8 cellular contexts compared by ENCODE assay signal in the genomic region with DNA sequence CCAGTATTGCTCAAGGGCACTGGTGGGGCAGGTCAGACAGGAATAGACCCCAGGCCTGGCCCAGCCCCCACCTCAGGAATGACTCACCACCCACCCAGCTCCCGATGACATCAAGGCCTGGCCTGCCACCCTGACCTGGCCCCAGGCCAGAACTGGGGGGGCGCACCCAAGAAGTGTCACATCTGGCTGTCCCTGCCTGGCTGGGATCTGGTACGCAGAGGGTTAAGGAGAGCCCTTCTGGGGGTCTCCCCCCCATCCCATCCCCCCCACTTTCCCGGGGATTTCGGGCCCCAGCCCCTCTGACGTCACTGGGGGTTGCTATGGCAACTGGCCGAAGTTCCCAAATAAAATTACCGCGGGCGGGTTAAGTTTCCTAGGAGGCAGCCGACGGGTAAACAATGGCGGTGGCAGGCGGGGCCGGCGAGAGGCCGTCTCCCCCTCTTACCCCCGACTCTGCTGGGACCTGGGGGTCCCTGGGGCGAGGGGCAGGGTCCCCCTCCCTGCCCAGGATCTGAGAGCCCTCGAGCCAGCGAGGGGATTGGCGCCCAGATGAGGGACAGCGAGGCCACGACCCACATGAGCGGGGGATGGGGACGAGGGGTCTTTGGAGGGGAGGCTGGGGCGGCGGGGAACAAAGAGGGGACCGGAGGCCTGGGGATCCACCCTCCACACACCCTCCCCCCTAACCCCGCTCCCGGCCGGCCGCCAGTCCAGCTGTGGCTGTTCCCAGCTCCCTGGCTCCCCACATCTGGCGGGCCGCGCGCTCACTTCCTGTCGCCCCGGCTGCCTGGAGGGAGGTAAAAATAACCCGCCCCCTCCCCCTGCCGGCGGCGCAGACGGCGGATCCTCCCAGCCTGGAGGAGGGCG. TPM values are rescaled to one million over a fixed set of nuclear protein-coding genes. Genes with fewer than 3 reads are reported as not detected.
DNase-seq lines count a peak whose midpoint lies in the region; ATAC-seq and TF ChIP-seq lines count a peak whose summit lies in the region.

No MANE protein-coding gene starts in this region.

- peaks cover 60% of the 10 kb centered on the region for H3K4me1 Mint-ChIP-seq in CD4-positive, alpha-beta T cell (ENCODE audit: low read depth)
- H3K4me1 Mint-ChIP-seq in naive B cell: peaks cover 34 to 45% (median 37%) of the 10 kb centered on the region in 3 donors

- peaks cover 5% of the 10 kb centered on the region for H3K36me3 Mint-ChIP-seq in CD4-positive, alpha-beta T cell (ENCODE audit: low read depth)
- no peaks in the 10 kb centered on the region for H3K36me3 Mint-ChIP-seq in naive B cell

- H3K4me3 Mint-ChIP-seq in CD4-positive, alpha-beta T cell: peak overlapping the region; percentile 86
- peak overlapping the region; percentile 80 to 92 (median 84) for H3K4me3 Mint-ChIP-seq in naive B cell

- no peaks in the 10 kb centered on the region for H3K9me3 ChIP-seq in CD4-positive, alpha-beta T cell (ENCODE audit: control insufficient read depth, low read length)
- H3K9me3 ChIP-seq in HUES6 (ENCODE audit: control insufficient read depth, insufficient read depth, low read depth, low read length): no peaks in the 10 kb centered on the region
- H3K9me3 ChIP-seq in esophagus squamous epithelium: no peaks in the 10 kb centered on the region

- peak overlapping the region; percentile 99 for H3K27ac Mint-ChIP-seq in CD4-positive, alpha-beta T cell
- peak overlapping the region; percentile 98 to 100 (median 100) for H3K27ac Mint-ChIP-seq in naive B cell

- CTCF ChIA-PET in CD4-positive, alpha-beta T cell (lab: Charles Lee): interaction anchor here (0.6 to 2.8 kb wide), 5 partner anchors 11 to 652 kb away, joined by 3 to 35 read pairs (median 5); no protein-coding TSS in a partner anchor

- WGBS in esophagus squamous epithelium, 2 donors: 0% methylated on average over 7 of the region's 46 CpGs; no CpG with 5 or more reads in 1 of the 2 donors

- peak overlapping the region; percentile 95 for H3K9ac ChIP-seq in HUES6 (ENCODE audit: low read length)

- peak in 2 of 4 donors; percentile 77 to 88 for TF ChIP-seq POLR2A in esophagus squamous epithelium (IDR thresholded peaks at IDR 0.05)

- peaks cover 62% of the 10 kb centered on the region for H3K4me1 ChIP-seq in HUES6 (ENCODE audit: control insufficient read depth, insufficient read depth, low read length)
- peaks cover 67 to 93% (median 67%) of the 10 kb centered on the region in 3 donors for H3K4me1 ChIP-seq in esophagus squamous epithelium

- H3K27ac ChIP-seq in CD4-positive, alpha-beta T cell (ENCODE audit: low read depth, low read length): peak overlapping the region; percentile 100
- H3K27ac ChIP-seq in HUES6 (ENCODE audit: low read depth, low read length) (peak overlapping the region; percentile 100), esophagus squamous epithelium (peak overlapping the region; percentile 98 to 100 (median 98))

- H3K4me3 ChIP-seq in HUES6 (ENCODE audit: low read depth, low read length) (peak overlapping the region; percentile 83), esophagus squamous epithelium (peak overlapping the region; percentile 37 to 74 (median 56))

- intact Hi-C loops in CD4-positive, alpha-beta T cell (cut with DNase I, micrococcal nuclease): loop anchor here (2.0 to 10.0 kb wide), 4 partner anchors 14 to 692 kb away; a partner anchor contains a TSS
- intact Hi-C loops in esophagus squamous epithelium (cut with DNase I): no loop called here

- no peaks in the 10 kb centered on the region for H3K27me3 ChIP-seq in CD4-positive, alpha-beta T cell (ENCODE audit: control insufficient read depth, insufficient read depth, low read length)
- no peaks in the 10 kb centered on the region for H3K27me3 ChIP-seq in HUES6 (ENCODE audit: control insufficient read depth, insufficient read depth, low read length)
- no peaks in the 10 kb centered on the region for H3K27me3 ChIP-seq in esophagus squamous epithelium

- peak; percentile 41 for ATAC-seq in CD4-positive, alpha-beta T cell (ENCODE audit: poor library complexity)
- ATAC-seq in GM19463 (IDR thresholded peaks at IDR 0.05; ENCODE audit: unreplicated experiment) (peak; percentile 31), naive B cell (ENCODE audit: low read depth in 2 of 2) (peak; percentile 24 to 27)

- peak; percentile 72 to 94 (median 86) for DNase-seq in CD4-positive, alpha-beta T cell
- DNase-seq in OCI-M2 (lab: John Stamatoyannopoulos, UW; ENCODE audit: unreplicated experiment) (peak; percentile 99), esophagus squamous epithelium (lab: John Stamatoyannopoulos, UW) (no peak), naive B cell (peak; percentile 79)
- peak; percentile 94 for DNase-seq in activated T-cell treated with anti-CD3 and anti-CD28 coated beads, Interleukin-2, amount 50 U/mL, for 48 hours
- peak; percentile 80 to 87 for DNase-seq in stimulated activated CD8-positive, alpha-beta memory T cell treated with anti-CD3 and anti-CD28 coated beads, Interleukin-7, amount 100 ng/mL, for 48 hours (ENCODE audit: extremely low read depth in 1 of 2, low read depth in 1 of 2)

- TF ChIP-seq CTCF in CD4-positive, alpha-beta T cell (IDR thresholded peaks at IDR 0.05): peak; percentile 46
- peak in 5 of 6 experiments; percentile 13 to 49 (median 41) for TF ChIP-seq CTCF in esophagus squamous epithelium (IDR thresholded peaks at IDR 0.05)

- no peaks in the 10 kb centered on the region for H3K36me3 ChIP-seq in HUES6 (ENCODE audit: control insufficient read depth, insufficient read depth, low read length)
- no peaks in the 10 kb centered on the region for H3K36me3 ChIP-seq in esophagus squamous epithelium

- no peaks in the 10 kb centered on the region for H3K27me3 Mint-ChIP-seq in CD4-positive, alpha-beta T cell
- H3K27me3 Mint-ChIP-seq in naive B cell: peaks cover 6 to 23% (median 8%) of the 10 kb centered on the region in 3 donors

- H3K9me3 Mint-ChIP-seq in CD4-positive, alpha-beta T cell: no peaks in the 10 kb centered on the region
- no peaks in the 10 kb centered on the region for H3K9me3 Mint-ChIP-seq in naive B cell

- POLR2A ChIA-PET in CD4-positive, alpha-beta T cell (lab: Charles Lee): interaction anchor here (0.8 to 3.5 kb wide), 15 partner anchors 8 to 185 kb away, joined by 3 to 48 read pairs (median 6); a partner anchor contains a TSS

RNA-seq across cellular contexts. Expression of a gene that starts 29.7 kb away (rescaled TPM):
- under 1 TPM in 1 of 2 experiments, not detected in 1; 0.87 TPM for total RNA-seq in CD4-positive, alpha-beta T cell
- total RNA-seq in esophagus squamous epithelium: not detected
- not detected for polyA plus RNA-seq in naive B cell (ENCODE audit: low read depth in 6 of 6)

RNA-seq across cellular contexts. Expression of a gene that starts 52.0 kb away (rescaled TPM):
- 1 to 10 TPM; 3.5 to 3.8 TPM for total RNA-seq in CD4-positive, alpha-beta T cell
- total RNA-seq in esophagus squamous epithelium: 10 to 100 TPM in 3 of 4 donors, 1 to 10 TPM in 1; 7.2 to 41.4 (median 16.9) TPM
- polyA plus RNA-seq in naive B cell (ENCODE audit: low read depth in 6 of 6): 1 to 10 TPM in 1 of 6 donors, under 1 TPM in 4, not detected in 1; 0.65 to 2.2 (median 0.89) TPM

RNA-seq across cellular contexts. Expression of a gene that starts 58.7 kb away (rescaled TPM):
- total RNA-seq in CD4-positive, alpha-beta T cell: 1 to 10 TPM; 1.1 to 1.3 TPM
- 1 to 10 TPM; 1.8 to 6.3 (median 4.0) TPM for total RNA-seq in esophagus squamous epithelium
- under 1 TPM in 2 of 6 donors, not detected in 4; 0.47 to 0.51 TPM for polyA plus RNA-seq in naive B cell (ENCODE audit: low read depth in 6 of 6)

RNA-seq across cellular contexts. Expression of a gene that starts 58.7 kb away (rescaled TPM):
- 10 to 100 TPM; 16.4 to 16.9 TPM for total RNA-seq in CD4-positive, alpha-beta T cell
- 10 to 100 TPM; 28.0 to 56.9 (median 36.0) TPM for total RNA-seq in esophagus squamous epithelium
- polyA plus RNA-seq in naive B cell (ENCODE audit: low read depth in 6 of 6): 10 to 100 TPM in 2 of 6 donors, 1 to 10 TPM in 4; 2.9 to 13.9 (median 4.3) TPM
